In the genomic region with DNA sequence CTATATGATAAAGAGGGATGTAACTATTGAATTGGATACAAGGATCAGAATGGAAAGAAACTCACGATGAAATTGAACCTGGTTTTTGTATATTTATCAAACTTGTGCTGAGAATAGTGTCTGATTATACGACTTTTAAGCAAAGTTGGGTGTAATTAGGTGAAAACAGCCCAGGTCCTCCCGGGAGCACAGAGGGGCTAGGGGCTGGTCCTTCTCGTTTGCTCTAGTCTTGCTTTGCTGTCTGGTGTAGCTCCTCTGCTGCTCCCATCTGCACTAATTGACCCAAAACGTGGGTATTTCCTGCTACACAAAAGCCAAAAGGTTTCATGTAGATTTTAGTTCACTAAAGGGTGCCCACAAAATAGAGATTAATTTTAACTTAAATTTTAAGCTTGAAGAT, we compare ENCODE assay signal across 16 cellular contexts.
"Had no signal": no experiment of that assay in that cellular context is flagged by ENCODE, and none has a peak within 500 bp of the region (broad histone marks: within the 10 kb centered on the region; RNA-seq: fewer than 3 reads in every experiment).

No MANE protein-coding gene starts in this region.

- H3K27ac Mint-ChIP-seq: activated CD4-positive, alpha-beta memory T cell treated with anti-CD3 and anti-CD28 coated beads, Interleukin-2, amount 10 ng/mL, durations not matched to agents 7 days and 5 days; activated CD4-positive, alpha-beta T cell treated with anti-CD3 and anti-CD28 coated beads for 36 hours; immature natural killer cell; natural killer cell treated with Interleukin-12 subunit alpha and Interleukin-12 subunit beta and Interleukin-15 and Interleukin-18, amount 100 ng/mL, for 72 hours; stimulated activated naive CD8-positive, alpha-beta T cell treated with anti-CD3 and anti-CD28 coated beads, Interleukin-15, Interleukin-2, amounts not matched to agents 100 ng/mL and 50 ng/mL, for 24 hours had no signal

- H3K9me3 Mint-ChIP-seq: central memory CD8-positive, alpha-beta T cell; immature natural killer cell; natural killer cell treated with Interleukin-12 subunit alpha and Interleukin-12 subunit beta and Interleukin-15 and Interleukin-18, amount 100 ng/mL, for 72 hours had no signal

- H3K27ac ChIP-seq: psoas muscle, testis, VCaP had no signal

- H3K27me3 ChIP-seq: testis had no signal

- H3K4me3 Mint-ChIP-seq: activated CD4-positive, alpha-beta memory T cell treated with anti-CD3 and anti-CD28 coated beads, Interleukin-2, amount 10 ng/mL, durations not matched to agents 7 days and 5 days; activated CD4-positive, alpha-beta T cell treated with anti-CD3 and anti-CD28 coated beads for 36 hours; central memory CD8-positive, alpha-beta T cell; immature natural killer cell; natural killer cell treated with Interleukin-12 subunit alpha and Interleukin-12 subunit beta and Interleukin-15 and Interleukin-18, amount 100 ng/mL, for 72 hours; stimulated activated naive CD8-positive, alpha-beta T cell treated with anti-CD3 and anti-CD28 coated beads, Interleukin-15, Interleukin-2, amounts not matched to agents 100 ng/mL and 50 ng/mL, for 24 hours had no signal

- DNase-seq: activated CD4-positive, alpha-beta memory T cell treated with anti-CD3 and anti-CD28 coated beads, Interleukin-2, amount 10 ng/mL, durations not matched to agents 7 days and 5 days; activated CD4-positive, alpha-beta T cell treated with anti-CD3 and anti-CD28 coated beads for 36 hours; activated CD8-positive, alpha-beta memory T cell treated with anti-CD3 and anti-CD28 coated beads, Interleukin-2, amount 50 U/mL, for 4 hours; activated naive CD4-positive, alpha-beta T cell treated with Interleukin-2 at 50 U/mL for 16 hours; glutamatergic neuron; immature natural killer cell; left colon; occipital lobe; psoas muscle; stimulated activated CD4-positive, alpha-beta T cell treated with anti-CD3 and anti-CD28 coated beads, Interleukin-4, amount 100 ng/mL, for 1 hour; T-helper 9 cell; testis had no signal

- H3K9me3 ChIP-seq: psoas muscle, testis had no signal

- ATAC-seq: left colon; natural killer cell treated with Interleukin-12 subunit alpha and Interleukin-12 subunit beta and Interleukin-15 and Interleukin-18, amount 100 ng/mL, for 72 hours; psoas muscle had no signal

- H3K27me3 Mint-ChIP-seq: activated CD4-positive, alpha-beta memory T cell treated with anti-CD3 and anti-CD28 coated beads, Interleukin-2, amount 10 ng/mL, durations not matched to agents 7 days and 5 days; activated CD4-positive, alpha-beta T cell treated with anti-CD3 and anti-CD28 coated beads for 36 hours; central memory CD8-positive, alpha-beta T cell; natural killer cell treated with Interleukin-12 subunit alpha and Interleukin-12 subunit beta and Interleukin-15 and Interleukin-18, amount 100 ng/mL, for 72 hours; stimulated activated naive CD8-positive, alpha-beta T cell treated with anti-CD3 and anti-CD28 coated beads, Interleukin-15, Interleukin-2, amounts not matched to agents 100 ng/mL and 50 ng/mL, for 24 hours had no signal

- H3K4me1 ChIP-seq: psoas muscle, testis had no signal

- H3K4me3 ChIP-seq: psoas muscle, testis had no signal

- H3K4me1 Mint-ChIP-seq: activated CD4-positive, alpha-beta memory T cell treated with anti-CD3 and anti-CD28 coated beads, Interleukin-2, amount 10 ng/mL, durations not matched to agents 7 days and 5 days; activated CD4-positive, alpha-beta T cell treated with anti-CD3 and anti-CD28 coated beads for 36 hours; central memory CD8-positive, alpha-beta T cell; immature natural killer cell had no signal

- H3K36me3 Mint-ChIP-seq: immature natural killer cell had no signal
